Comparison of ENCODE assay signal across 24 cellular contexts in the genomic region with DNA sequence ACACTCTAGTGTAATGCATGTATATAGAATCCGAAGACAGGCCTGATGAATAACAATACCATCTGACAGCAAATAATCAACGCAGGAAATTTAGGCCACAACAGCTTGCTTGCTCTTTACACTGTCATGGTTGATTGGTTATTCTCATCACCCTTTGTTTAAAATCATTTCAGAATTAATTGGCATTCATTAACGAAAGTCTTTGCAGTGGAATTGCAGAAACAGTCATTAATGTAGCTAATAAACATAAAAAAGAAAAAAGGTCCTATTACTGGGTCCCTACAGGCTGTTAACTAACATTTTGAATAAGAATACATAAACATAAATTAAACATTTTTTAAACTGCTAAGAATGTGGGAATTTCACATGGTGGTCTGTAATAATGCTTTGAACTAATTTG.
"Had no signal": no experiment of that assay in that cellular context is flagged by ENCODE, and none has a peak within 500 bp of the region (broad histone marks: within the 10 kb centered on the region; RNA-seq: fewer than 3 reads in every experiment).

No MANE protein-coding gene starts in this region.

- DNase-seq: cortex of kidney; effector memory CD8-positive, alpha-beta T cell; erythroblast; esophagus squamous epithelium; foreskin melanocyte; hypothalamus; immature natural killer cell; islet precursor cell; left ventricle myocardium superior; lower lobe of right lung; naive thymus-derived CD8-positive, alpha-beta T cell; occipital lobe; ovary; right lobe of liver; small intestine; stimulated activated CD4-positive, alpha-beta T cell treated with anti-CD3 and anti-CD28 coated beads, Interleukin-15, amount 100 ng/mL, for 24 hours; stimulated activated CD4-positive, alpha-beta T cell treated with anti-CD3 and anti-CD28 coated beads, Interleukin-2, amount 100 ng/mL, for 48 hours; stimulated activated naive CD4-positive, alpha-beta T cell; stimulated activated naive CD8-positive, alpha-beta T cell treated with anti-CD3 and anti-CD28 coated beads, Interleukin-15, amount 100 ng/mL, for 72 hours; transverse colon; upper lobe of right lung; uterus had no signal

- H3K27me3 ChIP-seq: esophagus squamous epithelium, ovary, right lobe of liver, suprapubic skin, transverse colon, upper lobe of right lung, uterus had no signal

- H3K36me3 Mint-ChIP-seq: immature natural killer cell; naive thymus-derived CD8-positive, alpha-beta T cell had no signal

- H3K27ac ChIP-seq: esophagus squamous epithelium, lower lobe of right lung, ovary, right lobe of liver, suprapubic skin, transverse colon, upper lobe of right lung, uterus had no signal

- H3K9me3 ChIP-seq: esophagus squamous epithelium, lower lobe of right lung, ovary, right lobe of liver, suprapubic skin, transverse colon, upper lobe of right lung had no signal

- ATAC-seq: effector memory CD8-positive, alpha-beta T cell; left ventricle myocardium superior; lower lobe of right lung; naive thymus-derived CD8-positive, alpha-beta T cell; right lobe of liver; stimulated activated naive CD8-positive, alpha-beta T cell treated with anti-CD3 and anti-CD28 coated beads, Interleukin-15, amount 100 ng/mL, for 72 hours; upper lobe of right lung had no signal

- H3K4me1 ChIP-seq: esophagus squamous epithelium, lower lobe of right lung, right lobe of liver, suprapubic skin, transverse colon, upper lobe of right lung, uterus had no signal

- FAIRE-seq: endometrium, small intestine had no signal

- H3K36me3 ChIP-seq: esophagus squamous epithelium, lower lobe of right lung, ovary, right lobe of liver, suprapubic skin, transverse colon, upper lobe of right lung, uterus had no signal

- H3K4me3 ChIP-seq: esophagus squamous epithelium, lower lobe of right lung, ovary, right lobe of liver, suprapubic skin, transverse colon, upper lobe of right lung, uterus had no signal

- H3K4me1 Mint-ChIP-seq: immature natural killer cell; naive thymus-derived CD8-positive, alpha-beta T cell; stimulated activated naive CD8-positive, alpha-beta T cell treated with anti-CD3 and anti-CD28 coated beads, Interleukin-15, amount 100 ng/mL, for 72 hours had no signal

- H3K27ac Mint-ChIP-seq: effector memory CD8-positive, alpha-beta T cell; immature natural killer cell; naive thymus-derived CD8-positive, alpha-beta T cell; stimulated activated naive CD8-positive, alpha-beta T cell treated with anti-CD3 and anti-CD28 coated beads, Interleukin-15, amount 100 ng/mL, for 72 hours had no signal

- H3K4me3 Mint-ChIP-seq: effector memory CD8-positive, alpha-beta T cell; immature natural killer cell; naive thymus-derived CD8-positive, alpha-beta T cell; stimulated activated naive CD8-positive, alpha-beta T cell treated with anti-CD3 and anti-CD28 coated beads, Interleukin-15, amount 100 ng/mL, for 72 hours had no signal

- H3K9me3 Mint-ChIP-seq: effector memory CD8-positive, alpha-beta T cell; stimulated activated naive CD8-positive, alpha-beta T cell treated with anti-CD3 and anti-CD28 coated beads, Interleukin-15, amount 100 ng/mL, for 72 hours had no signal
